In genomic region chr1:24728982-24729381, GRCh38 we compare ENCODE assay signal across 20 cellular contexts. TPM values are rescaled to one million over a fixed set of nuclear protein-coding genes. Genes with fewer than 3 reads are reported as not detected.
A peak's percentile ranks its signal among the peaks of the same experiment; 100 is the strongest.
DNase-seq lines count a peak whose midpoint lies in the region; ATAC-seq and TF ChIP-seq lines count a peak whose summit lies in the region.
"Had no signal": no experiment of that assay in that cellular context is flagged by ENCODE, and none has a peak within 500 bp of the region (broad histone marks: within the 10 kb centered on the region; RNA-seq: fewer than 3 reads in every experiment).

No MANE protein-coding gene starts in this region.

- no peaks in the 10 kb centered on the region for H3K79me2 ChIP-seq in hepatocyte

- H3K4me1 ChIP-seq in RWPE2 (ENCODE audit: insufficient read depth, poor library complexity, severe bottlenecking) (peaks cover 10% of the 10 kb centered on the region), hepatocyte (ENCODE audit: insufficient read depth) (peaks cover 16% of the 10 kb centered on the region), left lung (peaks cover 20 to 73% of the 10 kb centered on the region in 2 donors)

- H2AFZ ChIP-seq in hepatocyte: no peak overlapping the region

- no peaks in the 10 kb centered on the region for H3K27me3 ChIP-seq in RWPE2 (ENCODE audit: insufficient read depth, poor library complexity, severe bottlenecking)
- H3K27me3 ChIP-seq in hepatocyte: no peaks in the 10 kb centered on the region
- H3K27me3 ChIP-seq in left lung: no peaks in the 10 kb centered on the region

- H3K36me3 Mint-ChIP-seq in mesothelial cell of epicardium: no peaks in the 10 kb centered on the region
- H3K36me3 Mint-ChIP-seq: CD4-positive, CD25-positive, alpha-beta regulatory T cell had no signal

- peak overlapping the region; percentile 50 for H3K27ac Mint-ChIP-seq in mesothelial cell of epicardium
- H3K27ac Mint-ChIP-seq: CD4-positive, CD25-positive, alpha-beta regulatory T cell had no signal

- H3K9me2 ChIP-seq in hepatocyte (replicated peaks; ENCODE audit: insufficient read depth): no peaks in the 10 kb centered on the region

- H3K4me3 Mint-ChIP-seq in mesothelial cell of epicardium: no peak overlapping the region
- H3K4me3 Mint-ChIP-seq: CD4-positive, CD25-positive, alpha-beta regulatory T cell had no signal

- no peaks in the 10 kb centered on the region for H4K20me1 ChIP-seq in hepatocyte (ENCODE audit: insufficient read depth, poor library complexity, severe bottlenecking)

- H3K4me1 Mint-ChIP-seq in mesothelial cell of epicardium: peaks cover 22% of the 10 kb centered on the region

- no peaks in the 10 kb centered on the region for H3K9me3 ChIP-seq in RWPE2 (ENCODE audit: severe bottlenecking)
- no peaks in the 10 kb centered on the region for H3K9me3 ChIP-seq in hepatocyte (ENCODE audit: low read depth)
- no peaks in the 10 kb centered on the region for H3K9me3 ChIP-seq in left lung

- no peaks in the 10 kb centered on the region for H3K9me3 Mint-ChIP-seq in mesothelial cell of epicardium
- H3K9me3 Mint-ChIP-seq: CD4-positive, CD25-positive, alpha-beta regulatory T cell had no signal

- intact Hi-C loops in left lung (cut with DNase I): no loop called here

- no peak overlapping the region for H3K4me2 ChIP-seq in hepatocyte

- H3K27ac ChIP-seq in RWPE2 (ENCODE audit: poor library complexity, severe bottlenecking) (no peak overlapping the region), hepatocyte (no peak overlapping the region), substantia nigra (ENCODE audit: low read depth, low read length, poor library complexity, severe bottlenecking) (peak overlapping the region; percentile 75), left lung (no peak overlapping the region)

- H3K36me3 ChIP-seq in RWPE2 (ENCODE audit: low read depth) (no peaks in the 10 kb centered on the region), hepatocyte (replicated peaks; ENCODE audit: insufficient read depth, low read depth) (no peaks in the 10 kb centered on the region), left lung (no peaks in the 10 kb centered on the region)

- DNase-seq in RWPE2 (ENCODE audit: low spot score): no peak
- peak; percentile 30 for DNase-seq in hepatocyte (ENCODE audit: low spot score)
- no peak for DNase-seq in mesothelial cell of epicardium (ENCODE audit: low spot score in 2 of 2, unreplicated experiment in 2 of 2)
- DNase-seq in substantia nigra (lab: John Stamatoyannopoulos, UW): no peak
- no peak for DNase-seq in NCI-H748 treated with DMSO at 0.1 percent for 48 hours (lab: John Stamatoyannopoulos, UW)
- DNase-seq in left lung: no peak
- DNase-seq in stimulated activated CD4-positive, alpha-beta T cell treated with anti-CD3 and anti-CD28 coated beads, Interleukin-2, amount 100 ng/mL, for 24 hours: no peak
- DNase-seq: CD4-positive, CD25-positive, alpha-beta regulatory T cell; DMS79; GOT3; NCI-H1092; NCI-H1436; NCI-H1930; NCI-H226; NCI-H510A treated with DMSO at 0.1 percent for 48 hours; NCI-H774; OCI-M1; SHP77 had no signal

- WGBS in hepatocyte (ENCODE audit: low lambda C conversion rate, missing lambda C conversion rate): 83% methylated on average over 10 of the region's 10 CpGs

- no peaks in the 10 kb centered on the region for H3K27me3 Mint-ChIP-seq in mesothelial cell of epicardium (ENCODE audit: low read depth)

- TF ChIP-seq CTCF in RWPE2 (IDR thresholded peaks at IDR 0.05; ENCODE audit: poor library complexity, severe bottlenecking) (no peak), hepatocyte (IDR thresholded peaks at IDR 0.05; ENCODE audit: poor library complexity) (no peak), mesothelial cell of epicardium (IDR thresholded peaks at IDR 0.05; ENCODE audit: unreplicated experiment) (no peak), left lung (IDR thresholded peaks at IDR 0.05) (no peak)

- H3K4me3 ChIP-seq in RWPE2 (ENCODE audit: severe bottlenecking) (no peak overlapping the region), hepatocyte (no peak overlapping the region), left lung (no peak overlapping the region)
- H3K4me3 ChIP-seq: K562 had no signal

- ATAC-seq in RWPE2 (ENCODE audit: low read depth) (0 out of 3 replicates have a peak, but pooled peaks have one; percentile 17), left lung (no peak)
- ATAC-seq: HCT116, K562 had no signal

RNA-seq across cellular contexts. Expression of gene CLIC4, which starts 16.3 kb away (rescaled TPM):
- 233 and 259 TPM in 2 replicates for total RNA-seq in hepatocyte
- polyA plus RNA-seq in hepatocyte: 119 and 146 TPM in 2 replicates
- total RNA-seq in mesothelial cell of epicardium: 135 to 136 TPM (median 135 TPM) in 3 replicates
- total RNA-seq in left lung: 100 to 1,000 TPM; 158 to 197 TPM
